9 cellular contexts compared by ENCODE assay signal in genomic region chr7:151275813-151276577, GRCh38. TPM values are rescaled to one million over a fixed set of nuclear protein-coding genes. Genes with fewer than 3 reads are reported as not detected.
DNase-seq lines count a peak whose midpoint lies in the region; ATAC-seq, FAIRE-seq and TF ChIP-seq lines count a peak whose summit lies in the region.
"Had no signal": no experiment of that assay in that cellular context is flagged by ENCODE, and none has a peak within 500 bp of the region (broad histone marks: within the 10 kb centered on the region; RNA-seq: fewer than 3 reads in every experiment).

No MANE protein-coding gene starts in this region.

- peak overlapping the region in 4 of 8 donors; percentile 23 to 66 (median 54) for H3K27ac Mint-ChIP-seq in CD8-positive, alpha-beta memory T cell

- TF ChIP-seq CTCF in Loucy (conservative IDR thresholded peaks at IDR 0.05; ENCODE audit: low read length): no peak
- TF ChIP-seq CTCF in kidney (IDR thresholded peaks at IDR 0.05; ENCODE audit: borderline replicate concordance, extremely low read depth, insufficient read depth): no peak

- CTCF ChIA-PET in CD8-positive, alpha-beta memory T cell (lab: Charles Lee): no interaction called here

- no peak for FAIRE-seq in kidney (lab: Jason Lieb, UNC)
- FAIRE-seq: GM18507 had no signal

- H3K4me2 ChIP-seq in Loucy (ENCODE audit: low read depth, low read length, poor library complexity, severe bottlenecking): peak overlapping the region; percentile 56

- DNase-seq in CD8-positive, alpha-beta memory T cell: peak in 4 of 5 donors; percentile 24 to 64 (median 34)
- peak; percentile 89 for DNase-seq in cerebellum (ENCODE audit: low spot score)
- DNase-seq in nucleus accumbens (lab: John Stamatoyannopoulos, UW): peak in 38 of 56 donors; percentile 13 to 88 (median 58)
- DNase-seq in kidney: no peak
- DNase-seq in SHP77 treated with DMSO at 0.1 percent for 48 hours (lab: John Stamatoyannopoulos, UW): no peak
- DNase-seq in NCI-H187 treated with DMSO at 0.1 percent for 48 hours (lab: John Stamatoyannopoulos, UW): no peak

- intact Hi-C loops in kidney (cut with DNase I): no loop called here

- H3K27me3 Mint-ChIP-seq in CD8-positive, alpha-beta memory T cell: peaks cover 3 to 14% of the 10 kb centered on the region in 2 donors

- H3K4me1 Mint-ChIP-seq in CD8-positive, alpha-beta memory T cell: peaks cover 29 to 41% (median 38%) of the 10 kb centered on the region in 3 donors

- H3K9me2 ChIP-seq in Loucy (replicated peaks; ENCODE audit: low read depth, low read length): no peaks in the 10 kb centered on the region

- POLR2A ChIA-PET in CD8-positive, alpha-beta memory T cell (lab: Charles Lee): no interaction called here

- no peaks in the 10 kb centered on the region for H3K9me3 Mint-ChIP-seq in CD8-positive, alpha-beta memory T cell

- no peak overlapping the region for H3K4me3 ChIP-seq in CD8-positive, alpha-beta memory T cell (ENCODE audit: low read length)
- H3K4me3 ChIP-seq in Loucy (ENCODE audit: low read length, poor library complexity, severe bottlenecking) (peak overlapping the region; percentile 59), kidney (ENCODE audit: low read length in 2 of 2) (no peak overlapping the region)

- H3K9me3 ChIP-seq in CD8-positive, alpha-beta memory T cell (ENCODE audit: low read length): no peaks in the 10 kb centered on the region
- no peaks in the 10 kb centered on the region for H3K9me3 ChIP-seq in Loucy (ENCODE audit: insufficient read depth, low read depth, low read length)
- no peaks in the 10 kb centered on the region for H3K9me3 ChIP-seq in kidney (ENCODE audit: control insufficient read depth in 1 of 2, low read length in 2 of 2)

- H3K36me3 Mint-ChIP-seq in CD8-positive, alpha-beta memory T cell: peaks cover 0 to 3% (median 0%) of the 10 kb centered on the region in 3 donors

- no peaks in the 10 kb centered on the region for H3F3A ChIP-seq in Loucy (ENCODE audit: low read depth)

- ATAC-seq in GM18873 (IDR thresholded peaks at IDR 0.05; ENCODE audit: low FRiP score, unreplicated experiment): no peak

- H3K36me3 ChIP-seq in CD8-positive, alpha-beta memory T cell (ENCODE audit: insufficient read depth, low read length): no peaks in the 10 kb centered on the region
- H3K36me3 ChIP-seq in Loucy (ENCODE audit: insufficient read depth, low read length) (no peaks in the 10 kb centered on the region), kidney (ENCODE audit: control insufficient read depth in 1 of 2, insufficient read depth in 2 of 2, low read length in 2 of 2) (no peaks in the 10 kb centered on the region)

- H2AFZ ChIP-seq in Loucy (ENCODE audit: low read length): no peak overlapping the region; the same call in 1 of the 2 replicates

- peak overlapping the region; percentile 8 for H3K9ac ChIP-seq in Loucy (ENCODE audit: low read depth, low read length, poor library complexity, severe bottlenecking)
- H3K9ac ChIP-seq in kidney (ENCODE audit: low read length in 2 of 2): no peak overlapping the region

- H3K27ac ChIP-seq in CD8-positive, alpha-beta memory T cell (ENCODE audit: low read depth, low read length): no peak overlapping the region
- H3K27ac ChIP-seq in kidney (ENCODE audit: low read depth in 2 of 2, low read length in 2 of 2): no peak overlapping the region

- H3K27me3 ChIP-seq in CD8-positive, alpha-beta memory T cell (ENCODE audit: insufficient read depth, low read length, poor library complexity, severe bottlenecking): peaks cover 4% of the 10 kb centered on the region
- no peaks in the 10 kb centered on the region for H3K27me3 ChIP-seq in Loucy (ENCODE audit: insufficient read depth, low read length, poor library complexity, severe bottlenecking)

- peak overlapping the region; percentile 29 to 86 (median 58) for H3K4me3 Mint-ChIP-seq in CD8-positive, alpha-beta memory T cell

- H3K79me2 ChIP-seq in Loucy (ENCODE audit: insufficient read depth, low read length): no peaks in the 10 kb centered on the region

- H4K20me1 ChIP-seq in Loucy (ENCODE audit: insufficient read depth, low read length, poor library complexity, severe bottlenecking): no peaks in the 10 kb centered on the region

- peaks cover 23% of the 10 kb centered on the region for H3K4me1 ChIP-seq in CD8-positive, alpha-beta memory T cell (ENCODE audit: insufficient read depth, low read length)
- H3K4me1 ChIP-seq in Loucy (ENCODE audit: insufficient read depth, low read length, poor library complexity, severe bottlenecking): peaks cover 22% of the 10 kb centered on the region
- H3K4me1 ChIP-seq in kidney (ENCODE audit: control insufficient read depth in 1 of 2, insufficient read depth in 1 of 2, low read depth in 1 of 2, low read length in 2 of 2): peaks cover 4 to 17% of the 10 kb centered on the region in 2 donors

RNA-seq across cellular contexts. Expression of gene SMARCD3, which starts 27.5 kb away (rescaled TPM):
- total RNA-seq in CD8-positive, alpha-beta memory T cell: 1 to 10 TPM; 1.8 to 2.1 TPM
- 5.7 TPM for polyA plus RNA-seq in CD8-positive, alpha-beta memory T cell
- total RNA-seq in cerebellum (76.5 TPM), kidney (52.5 TPM)
- 46.4 TPM for polyA plus RNA-seq in kidney (ENCODE audit: insufficient read depth, low read depth, low replicate concordance)

RNA-seq across cellular contexts. Expression of gene CHPF2, which starts 43.7 kb away (rescaled TPM):
- 10 to 100 TPM; 36.6 to 37.0 TPM for total RNA-seq in CD8-positive, alpha-beta memory T cell
- polyA plus RNA-seq in CD8-positive, alpha-beta memory T cell: 31.3 TPM
- total RNA-seq in cerebellum: 14.2 TPM
- 45.2 TPM for total RNA-seq in kidney
- polyA plus RNA-seq in kidney (ENCODE audit: insufficient read depth, low read depth, low replicate concordance): 15.6 TPM

RNA-seq across cellular contexts. Expression of gene ABCF2, which starts 49.0 kb away (rescaled TPM):
- 10 to 100 TPM; 86.5 to 95.1 TPM for total RNA-seq in CD8-positive, alpha-beta memory T cell
- 36.7 TPM for polyA plus RNA-seq in CD8-positive, alpha-beta memory T cell
- total RNA-seq in cerebellum (18.9 TPM), kidney (30.8 TPM)
- 22.5 TPM for polyA plus RNA-seq in kidney (ENCODE audit: insufficient read depth, low read depth, low replicate concordance)

Comparison
In these comparisons a context has a peak if more than half of its experiments do, and no peak if none do; other contexts are left out.
1. DNase-seq: peak in CD8-positive, alpha-beta memory T cell (4 of 5), cerebellum (single experiment) and nucleus accumbens (38 of 56); none in kidney (single experiment), SHP77 treated with DMSO at 0.1 percent for 48 hours (single experiment) and NCI-H187 treated with DMSO at 0.1 percent for 48 hours (single experiment).
2. RNA of gene SMARCD3, which starts 27.5 kb away (total RNA-seq): 76.5 TPM in cerebellum (single experiment) and 52.5 TPM in kidney (single experiment); 1.8 to 2.1 TPM in CD8-positive, alpha-beta memory T cell; every median in the first group is over 10 times any median in the second.